Comparison of ENCODE assay signal across 8 cellular contexts in the genomic region with DNA sequence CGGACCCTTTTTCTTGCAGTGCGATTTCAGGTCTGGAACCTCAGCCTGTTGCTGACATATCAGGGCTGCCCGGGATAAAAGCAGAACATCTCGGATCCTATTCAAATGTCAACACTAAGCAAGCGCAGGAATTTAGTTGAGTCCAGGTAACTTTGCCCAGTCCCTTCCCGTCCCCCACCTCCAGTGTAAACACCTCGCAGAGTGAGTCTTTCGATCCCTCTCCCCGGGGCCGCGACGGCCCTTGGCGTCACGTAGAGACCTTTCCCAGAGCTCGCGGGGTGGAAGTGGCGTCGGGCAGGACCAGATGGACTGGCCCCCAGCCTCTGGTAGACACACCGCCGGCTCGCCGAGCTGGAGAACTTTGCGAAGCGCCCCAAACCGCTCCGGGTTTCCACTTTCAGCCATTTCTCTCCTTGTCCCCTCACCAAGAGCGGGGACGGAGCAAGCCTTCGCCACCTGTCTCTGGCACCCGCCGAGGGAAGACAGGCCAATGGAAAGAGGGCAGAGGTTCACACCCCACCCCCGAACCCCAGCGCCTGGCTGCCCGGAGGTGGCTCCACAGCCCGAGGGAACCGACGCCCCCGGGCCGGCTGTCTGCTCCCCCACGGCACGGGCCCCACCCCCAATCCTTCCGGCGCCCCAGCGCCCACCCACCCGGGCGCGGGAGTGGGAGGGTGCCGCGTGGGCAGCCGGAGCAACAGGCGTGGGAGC. TPM values are rescaled to one million over a fixed set of nuclear protein-coding genes. Genes with fewer than 3 reads are reported as not detected.
A peak's percentile ranks its signal among the peaks of the same experiment; 100 is the strongest.
DNase-seq lines count a peak whose midpoint lies in the region; ATAC-seq, FAIRE-seq and TF ChIP-seq lines count a peak whose summit lies in the region.

No MANE protein-coding gene starts in this region.

- CTCF ChIA-PET in endothelial cell of umbilical vein (lab: Charles Lee), result no interaction called here

- no peak overlapping the region for H3K23ac ChIP-seq in neuronal stem cell (ENCODE audit: low read depth, low read length, poor library complexity)

- H3K79me2 ChIP-seq in endothelial cell of umbilical vein (ENCODE audit: control insufficient read depth, insufficient read depth, low read length), result no peaks in the 10 kb centered on the region

- H3K27ac ChIP-seq in CD4-positive, CD25-positive, alpha-beta regulatory T cell (ENCODE audit: insufficient read depth, low read length, poor library complexity, severe bottlenecking), result no peak overlapping the region
- no peak overlapping the region for H3K27ac ChIP-seq in endothelial cell of umbilical vein (ENCODE audit: insufficient read depth, low read depth, low read length)
- no peak overlapping the region for H3K27ac ChIP-seq in neuronal stem cell (replicated peaks; ENCODE audit: low read length)

- no peaks in the 10 kb centered on the region for H3K9me1 ChIP-seq in endothelial cell of umbilical vein (replicated peaks; ENCODE audit: control insufficient read depth, extremely low read depth, insufficient read depth, low read length)

- H2AFZ ChIP-seq in endothelial cell of umbilical vein (ENCODE audit: low read depth, low read length) (no peak overlapping the region), neuronal stem cell (ENCODE audit: low read length) (peak overlapping the region; percentile 77)

- no peak overlapping the region for H3K4ac ChIP-seq in neuronal stem cell (ENCODE audit: low read length)

- no peak overlapping the region for H3K27ac Mint-ChIP-seq in CD4-positive, CD25-positive, alpha-beta regulatory T cell

- H2BK120ac ChIP-seq in neuronal stem cell (ENCODE audit: low read depth, low read length), result no peak overlapping the region

- no TSS peak for BruUV-seq in endothelial cell of umbilical vein (replicated peaks; lab: Mats Ljungman, UMichigan)

- no peak for DNase-seq in CD4-positive, CD25-positive, alpha-beta regulatory T cell
- peak; percentile 32 for DNase-seq in NCI-H345 treated with DMSO at 0.1 percent for 48 hours (lab: John Stamatoyannopoulos, UW; ENCODE audit: unreplicated experiment)
- no peak for DNase-seq in endothelial cell of umbilical vein (ENCODE audit: low read depth, low spot score)
- DNase-seq in neuronal stem cell (ENCODE audit: low spot score), result no peak
- no peak for DNase-seq in NK-92 (lab: John Stamatoyannopoulos, UW; ENCODE audit: unreplicated experiment)
- no peak for DNase-seq in NCI-H2107 treated with DMSO at 0.1 percent for 48 hours (lab: John Stamatoyannopoulos, UW; ENCODE audit: unreplicated experiment)

- no peaks in the 10 kb centered on the region for H3K79me1 ChIP-seq in neuronal stem cell (ENCODE audit: low read depth, low read length)

- H3K18ac ChIP-seq in neuronal stem cell (ENCODE audit: low read length), result peak overlapping the region; percentile 61

- TF ChIP-seq CTCF in endothelial cell of umbilical vein (IDR thresholded peaks at IDR 0.05; ENCODE audit: extremely low read depth in 1 of 2, insufficient read depth in 1 of 2, low read depth in 1 of 2, low read length in 2 of 2), result no peak

- H3K9ac ChIP-seq in endothelial cell of umbilical vein (replicated peaks; ENCODE audit: extremely low read depth, insufficient read depth, low read length) (no peak overlapping the region), neuronal stem cell (ENCODE audit: low read depth, low read length, poor library complexity) (peak overlapping the region; percentile 55)

- H3K14ac ChIP-seq in neuronal stem cell (ENCODE audit: low read length), result no peak overlapping the region

- H2BK12ac ChIP-seq in neuronal stem cell (ENCODE audit: low read length), result no peak overlapping the region

- peak overlapping the region; percentile 2 for H2BK5ac ChIP-seq in neuronal stem cell (ENCODE audit: low read length)

- H3K36me3 ChIP-seq in CD4-positive, CD25-positive, alpha-beta regulatory T cell (ENCODE audit: control insufficient read depth, insufficient read depth, low read length), result no peaks in the 10 kb centered on the region
- no peaks in the 10 kb centered on the region for H3K36me3 ChIP-seq in endothelial cell of umbilical vein (ENCODE audit: control insufficient read depth in 2 of 2, extremely low read depth in 1 of 2, insufficient read depth in 2 of 2, low read length in 2 of 2)
- no peaks in the 10 kb centered on the region for H3K36me3 ChIP-seq in neuronal stem cell (replicated peaks in 1 of 2; ENCODE audit: control insufficient read depth in 2 of 2, insufficient read depth in 2 of 2, low read length in 2 of 2)

- H2BK15ac ChIP-seq in neuronal stem cell (ENCODE audit: low read length), result no peak overlapping the region

- no peak overlapping the region for H4K8ac ChIP-seq in neuronal stem cell (ENCODE audit: low read depth, low read length)

- H3K27me3 ChIP-seq in CD4-positive, CD25-positive, alpha-beta regulatory T cell (ENCODE audit: control insufficient read depth, insufficient read depth, low read length), result peaks cover 34% of the 10 kb centered on the region
- H3K27me3 ChIP-seq in endothelial cell of umbilical vein (ENCODE audit: control insufficient read depth in 2 of 2, insufficient read depth in 2 of 2, low read length in 2 of 2), result peaks cover 43 to 48% of the 10 kb centered on the region in 2 experiments
- H3K27me3 ChIP-seq in neuronal stem cell (ENCODE audit: control insufficient read depth in 3 of 3, insufficient read depth in 3 of 3, low read depth in 1 of 3, low read length in 3 of 3), result peaks cover 13 to 81% (median 37%) of the 10 kb centered on the region in 3 experiments

- dilution Hi-C loops in endothelial cell of umbilical vein (cut with MboI; ENCODE audit: extremely low pct_ligation_motif_present, low sequenced_read_pairs), result no loop called here

- H3K4me2 ChIP-seq in endothelial cell of umbilical vein (ENCODE audit: insufficient read depth, low read length), result no peak overlapping the region
- H3K4me2 ChIP-seq in neuronal stem cell (ENCODE audit: insufficient read depth, low read length, poor library complexity, severe bottlenecking), result peak overlapping the region; percentile 100

- TF ChIP-seq POLR2A in endothelial cell of umbilical vein (IDR thresholded peaks at IDR 0.05; ENCODE audit: low read depth, low read length) (no peak), GM18505 (IDR thresholded peaks at IDR 0.05; ENCODE audit: borderline replicate concordance, extremely low read depth, insufficient read depth, insufficient read length) (no peak)

- H3K4me3 Mint-ChIP-seq in CD4-positive, CD25-positive, alpha-beta regulatory T cell, result peak overlapping the region in 3 of 4 donors; percentile 50 to 69 (median 61)

- WGBS in neuronal stem cell (ENCODE audit: extremely low coverage in 2 of 2, insufficient read length in 2 of 2, insufficient replicate concordance in 1 of 2), 2 donors, result no CpG with 5 or more reads among the region's 51 CpGs

- H3K27me3 Mint-ChIP-seq in CD4-positive, CD25-positive, alpha-beta regulatory T cell, result peaks cover 60% of the 10 kb centered on the region

- peaks cover 0 to 24% (median 4%) of the 10 kb centered on the region in 4 donors for H3K4me1 Mint-ChIP-seq in CD4-positive, CD25-positive, alpha-beta regulatory T cell

- no peak for ATAC-seq in CD4-positive, CD25-positive, alpha-beta regulatory T cell (ENCODE audit: low read depth in 2 of 2)
- no peak for ATAC-seq in GM19463 (IDR thresholded peaks at IDR 0.05; ENCODE audit: unreplicated experiment)
- ATAC-seq in GM18505 (IDR thresholded peaks at IDR 0.05; ENCODE audit: unreplicated experiment), result no peak

- FAIRE-seq in endothelial cell of umbilical vein (lab: Jason Lieb, UNC), result no peak

- no peak overlapping the region for H4K91ac ChIP-seq in neuronal stem cell (ENCODE audit: low read depth, low read length, poor library complexity)

- POLR2A ChIA-PET in endothelial cell of umbilical vein (lab: Charles Lee), result no interaction called here

- intact Hi-C loops in endothelial cell of umbilical vein (cut with micrococcal nuclease), result no loop called here

- H3K9me3 Mint-ChIP-seq in CD4-positive, CD25-positive, alpha-beta regulatory T cell, result peaks cover 0 to 2% (median 0%) of the 10 kb centered on the region in 7 donors

- no peaks in the 10 kb centered on the region for H4K20me1 ChIP-seq in endothelial cell of umbilical vein (replicated peaks; ENCODE audit: control insufficient read depth, extremely low read depth, insufficient read depth, low read length)

- no peaks in the 10 kb centered on the region for H3K9me3 ChIP-seq in CD4-positive, CD25-positive, alpha-beta regulatory T cell (ENCODE audit: control insufficient read depth in 2 of 2, low read length in 2 of 2)
- H3K9me3 ChIP-seq in endothelial cell of umbilical vein (replicated peaks; ENCODE audit: control insufficient read depth, insufficient read depth, low read length) (no peaks in the 10 kb centered on the region), neuronal stem cell (replicated peaks in 1 of 2; ENCODE audit: control insufficient read depth in 2 of 2, insufficient read depth in 1 of 2, low read depth in 1 of 2, low read length in 2 of 2) (no peaks in the 10 kb centered on the region)

- no peak overlapping the region for H3K4me3 ChIP-seq in CD4-positive, CD25-positive, alpha-beta regulatory T cell (ENCODE audit: low read depth, low read length)
- H3K4me3 ChIP-seq in endothelial cell of umbilical vein (replicated peaks in 1 of 3; ENCODE audit: insufficient read depth in 1 of 3, low read depth in 1 of 3, low read length in 3 of 3) (peak overlapping the region in 1 of 3 experiments; percentile 8), neuronal stem cell (ENCODE audit: low read length in 2 of 2) (peak overlapping the region; percentile 42 to 75)

- no peaks in the 10 kb centered on the region for H3K36me3 Mint-ChIP-seq in CD4-positive, CD25-positive, alpha-beta regulatory T cell

- no peak overlapping the region for H2AK5ac ChIP-seq in neuronal stem cell (ENCODE audit: low read depth, low read length)

- peaks cover 4% of the 10 kb centered on the region for H3K4me1 ChIP-seq in CD4-positive, CD25-positive, alpha-beta regulatory T cell (ENCODE audit: control insufficient read depth, insufficient read depth, low read length, poor library complexity, severe bottlenecking)
- H3K4me1 ChIP-seq in endothelial cell of umbilical vein (ENCODE audit: control insufficient read depth, extremely low read depth, insufficient read depth, low read length) (no peaks in the 10 kb centered on the region), neuronal stem cell (ENCODE audit: control insufficient read depth in 2 of 2, insufficient read depth in 1 of 2, low read depth in 1 of 2, low read length in 2 of 2) (peaks cover 4 to 8% of the 10 kb centered on the region in 2 donors)

RNA-seq across cellular contexts. Expression of gene KCND3, which starts 0.6 kb away (rescaled TPM):
- 0.07 TPM for total RNA-seq in CD4-positive, CD25-positive, alpha-beta regulatory T cell
- polyA plus RNA-seq in CD4-positive, CD25-positive, alpha-beta regulatory T cell, result under 1 TPM in 2 of 4 donors, not detected in 2; 0.02 to 0.10 TPM
- total RNA-seq in endothelial cell of umbilical vein, result not detected in 2 replicates
- polyA plus RNA-seq in endothelial cell of umbilical vein, result 0.03 TPM in 1 of 2 replicates, not detected in the other
- not detected in 2 replicates for polyA plus RNA-seq in endothelial cell of umbilical vein (2011; cell fraction: cytosol; rRNA removed)
- not detected in 2 replicates for polyA plus RNA-seq in endothelial cell of umbilical vein (2011; cell fraction: nucleus; rRNA removed)
- 0.07 TPM in 1 of 2 replicates, not detected in the other for polyA plus RNA-seq in endothelial cell of umbilical vein (2012)
- not detected in 2 replicates for polyA minus RNA-seq in endothelial cell of umbilical vein
- polyA minus RNA-seq in endothelial cell of umbilical vein (2011; cell fraction: cytosol; rRNA and poly(A)+ RNA removed), result not detected
- not detected in 2 replicates for polyA minus RNA-seq in endothelial cell of umbilical vein (2011; cell fraction: nucleus; rRNA and poly(A)+ RNA removed)
- 0.17 TPM for polyA plus RNA-seq in neuronal stem cell (2013, experiment 1 of 2)
- polyA plus RNA-seq in neuronal stem cell (2013, experiment 2 of 2), result 0.14 TPM
